In genomic region chr5:126443374-126443851, GRCh38 we compare ENCODE assay signal across 10 cellular contexts. TPM values are rescaled to one million over a fixed set of nuclear protein-coding genes. Genes with fewer than 3 reads are reported as not detected.
A peak's percentile ranks its signal among the peaks of the same experiment; 100 is the strongest.
DNase-seq lines count a peak whose midpoint lies in the region; ATAC-seq and TF ChIP-seq lines count a peak whose summit lies in the region.
"Had no signal": no experiment of that assay in that cellular context is flagged by ENCODE, and none has a peak within 500 bp of the region (broad histone marks: within the 10 kb centered on the region; RNA-seq: fewer than 3 reads in every experiment).

No MANE protein-coding gene starts in this region.

- H3K4me3 ChIP-seq in GM12865 (ENCODE audit: low read depth, low read length): no peak overlapping the region
- no peak overlapping the region for H3K4me3 ChIP-seq in gastrocnemius medialis

- POLR2A ChIA-PET in MCF 10A (lab: Yijun Ruan, JAX): interaction anchor here (1.5 to 2.0 kb wide), 2 partner anchors 10 to 19 kb away, joined by 4 to 8 read pairs; no protein-coding TSS in a partner anchor

- TF ChIP-seq CTCF in GM12865 (IDR thresholded peaks at IDR 0.05; ENCODE audit: insufficient read depth, low read depth, low read length, missing control alignments): no peak
- no peak for TF ChIP-seq CTCF in MCF 10A (IDR thresholded peaks at IDR 0.05; ENCODE audit: unreplicated experiment)
- TF ChIP-seq CTCF in gastrocnemius medialis (IDR thresholded peaks at IDR 0.05 in 4 of 5, conservative IDR thresholded peaks at IDR 0.05 in 1 of 5): no peak

- no peaks in the 10 kb centered on the region for H3K9me3 Mint-ChIP-seq in MCF 10A (ENCODE audit: unreplicated experiment)

- no peaks in the 10 kb centered on the region for H3K9me3 ChIP-seq in gastrocnemius medialis

- TF ChIP-seq POLR2A in gastrocnemius medialis (IDR thresholded peaks at IDR 0.05): no peak

- ATAC-seq in GM19452 (IDR thresholded peaks at IDR 0.05; ENCODE audit: unreplicated experiment) (peak; percentile 83), HG03097 (IDR thresholded peaks at IDR 0.05; ENCODE audit: low FRiP score, unreplicated experiment) (peak; percentile 81), gastrocnemius medialis (no peak)
- ATAC-seq: right cardiac atrium had no signal

- H3K36me3 ChIP-seq in gastrocnemius medialis: no peaks in the 10 kb centered on the region

- in situ Hi-C loops in gastrocnemius medialis (cut with MboI; ENCODE audit: low sequenced_read_pairs in 4 of 4): no loop called here

- CTCF ChIA-PET in MCF 10A (lab: Yijun Ruan, JAX): interaction anchor here (0.7 to 1.4 kb wide), 3 partner anchors 10 to 569 kb away, joined by 3 to 4 read pairs (median 3); no protein-coding TSS in a partner anchor

- peaks cover 7% of the 10 kb centered on the region for H3K36me3 Mint-ChIP-seq in MCF 10A (ENCODE audit: insufficient read depth, unreplicated experiment)

- no peaks in the 10 kb centered on the region for H3K4me1 ChIP-seq in gastrocnemius medialis

- H3K4me1 Mint-ChIP-seq in MCF 10A (ENCODE audit: insufficient read depth, unreplicated experiment): peaks cover 29% of the 10 kb centered on the region

- no peaks in the 10 kb centered on the region for H3K27me3 Mint-ChIP-seq in MCF 10A (ENCODE audit: insufficient read depth, unreplicated experiment)

- peak overlapping the region; percentile 6 for H3K27ac Mint-ChIP-seq in MCF 10A (ENCODE audit: low read depth, unreplicated experiment)

- H3K4me3 Mint-ChIP-seq in MCF 10A (ENCODE audit: unreplicated experiment): no peak overlapping the region

- no peak overlapping the region for H3K27ac ChIP-seq in gastrocnemius medialis

- H3K27me3 ChIP-seq in gastrocnemius medialis: no peaks in the 10 kb centered on the region

- DNase-seq in GM12865 (ENCODE audit: low read depth): peak; percentile 86
- DNase-seq in MCF 10A (ENCODE audit: unreplicated experiment): no peak
- DNase-seq in HPDE6-E6E7 (ENCODE audit: extremely low spot score): no peak
- DNase-seq in NCI-H226: no peak
- DNase-seq in NCI-H774 (lab: John Stamatoyannopoulos, UW): no peak
- no peak for DNase-seq in gastrocnemius medialis
- DNase-seq: NCI-H1930, right cardiac atrium had no signal

- intact Hi-C loops in MCF 10A (cut with micrococcal nuclease): no loop called here
- intact Hi-C loops in gastrocnemius medialis (cut with DNase I; ENCODE audit: low total_unique reads): no loop called here

- BruUV-seq in MCF 10A (replicated peaks; lab: Mats Ljungman, UMichigan): no TSS peak

RNA-seq across cellular contexts. Expression of gene GRAMD2B, which starts 20.2 kb away (rescaled TPM):
- total RNA-seq in MCF 10A (2022) (7.1 and 11.1 TPM in 2 replicates), gastrocnemius medialis (10 to 100 TPM in 1 of 4 donors, 1 to 10 TPM in 3; 4.6 to 10.4 (median 8.9) TPM)

Comparison
In these comparisons a context has a peak if more than half of its experiments do, and no peak if none do; other contexts are left out.
1. ATAC-seq: peak in GM19452 (single experiment) and HG03097 (single experiment); none in gastrocnemius medialis (0 of 2).